ENCODE assay signal across 13 cellular contexts in the genomic region with DNA sequence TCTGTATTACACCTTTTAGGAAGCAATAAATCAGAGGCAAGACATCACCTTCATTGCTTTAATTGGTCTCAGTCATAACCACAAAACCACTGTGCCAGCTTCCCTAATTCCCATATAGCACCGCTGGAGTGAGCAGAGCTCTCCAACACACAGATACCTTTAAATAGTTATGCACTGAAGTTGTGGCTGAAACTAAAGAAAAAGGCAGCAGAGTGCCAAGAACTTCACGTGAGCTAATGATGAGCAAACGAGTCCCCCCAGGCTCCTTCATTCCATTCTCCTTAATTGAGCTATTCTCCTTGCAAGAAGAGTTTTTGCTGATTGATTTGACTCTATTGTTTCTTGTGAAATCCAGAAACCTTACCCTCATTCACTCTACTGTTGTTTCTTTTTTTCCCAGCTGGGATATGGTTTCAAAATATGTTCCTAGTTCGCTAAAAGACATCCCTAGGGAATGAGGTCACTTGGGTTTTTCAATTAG.
DNase-seq lines count a peak whose midpoint lies in the region; ATAC-seq and TF ChIP-seq lines count a peak whose summit lies in the region.
"Had no signal": no experiment of that assay in that cellular context is flagged by ENCODE, and none has a peak within 500 bp of the region (broad histone marks: within the 10 kb centered on the region; RNA-seq: fewer than 3 reads in every experiment).

No MANE protein-coding gene starts in this region.

- no peak overlapping the region for H3K4me3 ChIP-seq in heart left ventricle
- no peak overlapping the region for H3K4me3 ChIP-seq in astrocyte of the spinal cord (ENCODE audit: low read depth, low read length)
- H3K4me3 ChIP-seq in right cardiac atrium (ENCODE audit: low read length): no peak overlapping the region
- H3K4me3 ChIP-seq in thyroid gland (replicated peaks in 1 of 3): no peak overlapping the region
- H3K4me3 ChIP-seq: A549 had no signal

- in situ Hi-C loops in astrocyte of the spinal cord (cut with HindIII; ENCODE audit: low sequenced_read_pairs): no loop called here
- in situ Hi-C loops in ACHN (cut with HindIII; ENCODE audit: low pct_ligation_motif_present, low pct_unique_long_range_greater_than_20kb, low sequenced_read_pairs): no loop called here

- H3K27ac ChIP-seq in heart left ventricle: peak overlapping the region; percentile 59 to 82 (median 74)
- peak overlapping the region; percentile 62 for H3K27ac ChIP-seq in right cardiac atrium (ENCODE audit: low read length)
- peak overlapping the region in 2 of 3 donors; percentile 15 to 79 for H3K27ac ChIP-seq in thyroid gland
- H3K27ac ChIP-seq: A549 had no signal

- H3K4me1 ChIP-seq in heart left ventricle: peaks cover 0 to 31% (median 16%) of the 10 kb centered on the region in 12 donors
- H3K4me1 ChIP-seq in right cardiac atrium (ENCODE audit: control insufficient read depth, insufficient read depth, low read length): peaks cover 2% of the 10 kb centered on the region
- peaks cover 17 to 23% of the 10 kb centered on the region in 2 donors for H3K4me1 ChIP-seq in thyroid gland
- H3K4me1 ChIP-seq: A549 had no signal

- 22 to 31% (median 26%) methylated on average over 4 of the region's 4 CpGs for WGBS in heart left ventricle, 4 donors
- WGBS in right cardiac atrium: 24% methylated on average over 4 of the region's 4 CpGs
- WGBS in thyroid gland, 2 donors: 40 to 64% methylated on average over 4 of the region's 4 CpGs

- TF ChIP-seq POLR2A in heart left ventricle (IDR thresholded peaks at IDR 0.05): no peak
- no peak for TF ChIP-seq POLR2A in thyroid gland (IDR thresholded peaks at IDR 0.05)

- no peak for TF ChIP-seq CTCF in heart left ventricle (IDR thresholded peaks at IDR 0.05)
- TF ChIP-seq CTCF in astrocyte of the spinal cord (IDR thresholded peaks at IDR 0.05; ENCODE audit: low read depth, low read length): no peak
- TF ChIP-seq CTCF in thyroid gland (IDR thresholded peaks at IDR 0.05): no peak
- TF ChIP-seq CTCF in GM10266 (IDR thresholded peaks at IDR 0.05; ENCODE audit: control insufficient read depth, insufficient read depth, low read depth, missing control alignments): no peak

- peaks cover 0 to 2% (median 0%) of the 10 kb centered on the region in 12 donors for H3K9me3 ChIP-seq in heart left ventricle
- H3K9me3 ChIP-seq in right cardiac atrium (ENCODE audit: control insufficient read depth, low read length): no peaks in the 10 kb centered on the region
- H3K9me3 ChIP-seq in thyroid gland: no peaks in the 10 kb centered on the region
- H3K9me3 ChIP-seq: A549 had no signal

- intact Hi-C loops in heart left ventricle (cut with DNase I) (loop anchor here in 3 of 10 donors (10.0 kb wide), 4 partner anchors 115 to 965 kb away; partner anchors contain the start of gene TLE1 (in 1 of the 3)), Right ventricle myocardium superior (cut with DNase I) (no loop called here), right cardiac atrium (cut with DNase I) (no loop called here), thyroid gland (cut with DNase I) (no loop called here)

- H3K27me3 ChIP-seq in heart left ventricle (no peaks in the 10 kb centered on the region), right cardiac atrium (ENCODE audit: control insufficient read depth, insufficient read depth) (no peaks in the 10 kb centered on the region), thyroid gland (no peaks in the 10 kb centered on the region)

- DNase-seq in heart left ventricle (no peak), Right ventricle myocardium superior (no peak), astrocyte of the spinal cord (ENCODE audit: low read depth, low spot score) (peak; percentile 77), right cardiac atrium (no peak), thyroid gland (no peak), ACHN (no peak), GM10266 (ENCODE audit: extremely low spot score) (no peak)
- DNase-seq: activated T-cell treated with anti-CD3 and anti-CD28 coated beads for 4 hours; effector CD4-positive, alpha-beta T cell; NCI-H82; stimulated activated CD8-positive, alpha-beta memory T cell treated with anti-CD3 and anti-CD28 coated beads, Interleukin-4, amount 100 ng/mL, for 48 hours had no signal

- ATAC-seq in heart left ventricle: peak in 1 of 4 donors; percentile 9
- no peak for ATAC-seq in Right ventricle myocardium superior (ENCODE audit: poor library complexity)
- ATAC-seq in right cardiac atrium: peak in 1 of 2 donors; percentile 33
- no peak for ATAC-seq in GM18873 (IDR thresholded peaks at IDR 0.05; ENCODE audit: low FRiP score, unreplicated experiment)
- ATAC-seq: A549 had no signal

- no peaks in the 10 kb centered on the region for H3K36me3 ChIP-seq in heart left ventricle
- H3K36me3 ChIP-seq in thyroid gland: no peaks in the 10 kb centered on the region
